In the genomic region with DNA sequence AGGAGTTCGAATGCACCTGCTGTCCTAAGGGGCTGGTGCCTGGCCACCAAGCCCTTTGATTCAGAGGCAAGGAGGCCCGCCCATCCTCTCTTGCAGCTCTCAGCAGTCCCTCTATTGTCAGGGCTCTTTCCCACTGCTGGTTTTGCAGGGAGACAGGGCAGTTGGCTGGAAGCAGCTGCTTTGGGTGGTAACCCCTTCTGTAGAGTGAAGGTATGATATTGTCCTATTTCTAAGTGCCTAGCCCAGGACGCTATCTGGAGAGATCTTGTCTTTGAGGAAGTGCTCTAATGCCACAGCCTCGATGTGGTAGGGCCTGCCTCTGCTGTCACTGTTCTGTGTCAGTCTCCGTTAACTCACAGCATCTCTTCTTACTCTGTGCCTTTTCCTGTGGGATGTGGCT, we compare ENCODE assay signal across 9 cellular contexts. TPM values are rescaled to one million over a fixed set of nuclear protein-coding genes. Genes with fewer than 3 reads are reported as not detected.
A peak's percentile ranks its signal among the peaks of the same experiment; 100 is the strongest.
DNase-seq lines count a peak whose midpoint lies in the region; ATAC-seq and TF ChIP-seq lines count a peak whose summit lies in the region.
"Had no signal": no experiment of that assay in that cellular context is flagged by ENCODE, and none has a peak within 500 bp of the region (broad histone marks: within the 10 kb centered on the region; RNA-seq: fewer than 3 reads in every experiment).

No MANE protein-coding gene starts in this region.

- H3K4me3 ChIP-seq in BLaER1 treated with 17β-estradiol and CSF1 and Interleukin-3, amounts not matched to agents 10 nM and 100 nM: no peak overlapping the region
- peak overlapping the region; percentile 30 for H3K4me3 ChIP-seq in Jurkat, Clone E6-1 (ENCODE audit: low read length)
- peak overlapping the region; percentile 21 for H3K4me3 ChIP-seq in lower lobe of right lung

- H3K9me3 Mint-ChIP-seq in activated CD4-positive, alpha-beta memory T cell treated with anti-CD3 and anti-CD28 coated beads for 36 hours: no peaks in the 10 kb centered on the region

- H3K4me1 Mint-ChIP-seq in activated CD4-positive, alpha-beta memory T cell treated with anti-CD3 and anti-CD28 coated beads for 36 hours (ENCODE audit: low read depth): peaks cover 88% of the 10 kb centered on the region

- peak overlapping the region; percentile 94 for H3K4me3 Mint-ChIP-seq in activated CD4-positive, alpha-beta memory T cell treated with anti-CD3 and anti-CD28 coated beads for 36 hours

- no peaks in the 10 kb centered on the region for H3K27me3 ChIP-seq in BLaER1 treated with 17β-estradiol and CSF1 and Interleukin-3, amounts not matched to agents 10 nM and 100 nM
- no peaks in the 10 kb centered on the region for H3K27me3 ChIP-seq in lower lobe of right lung (ENCODE audit: low read depth)

- H3K4me2 ChIP-seq in BLaER1 treated with 17β-estradiol and CSF1 and Interleukin-3, amounts not matched to agents 10 nM and 100 nM: peak overlapping the region; percentile 49 to 99 (median 95)

- intact Hi-C loops in activated CD4-positive, alpha-beta memory T cell treated with anti-CD3 and anti-CD28 coated beads for 36 hours (cut with micrococcal nuclease): loop anchor here (2.0 kb wide), 1 partner anchor 90 kb away; no protein-coding TSS in a partner anchor
- intact Hi-C loops in lower lobe of right lung (cut with DNase I): no loop called here

- peaks cover 5 to 100% (median 94%) of the 10 kb centered on the region in 11 experiments; a peak in 20 of 22 replicates for H4K20me1 ChIP-seq in BLaER1 treated with 17β-estradiol and CSF1 and Interleukin-3, amounts not matched to agents 10 nM and 100 nM

- no peak overlapping the region for H3K27ac ChIP-seq in BLaER1 treated with 17β-estradiol and CSF1 and Interleukin-3, amounts not matched to agents 10 nM and 100 nM
- peak overlapping the region; percentile 73 for H3K27ac ChIP-seq in lower lobe of right lung

- no peak overlapping the region; a peak in 1 of 22 replicates for H3K9ac ChIP-seq in BLaER1 treated with 17β-estradiol and CSF1 and Interleukin-3, amounts not matched to agents 10 nM and 100 nM

- peak; percentile 90 for DNase-seq in Jurkat, Clone E6-1 (ENCODE audit: low read depth, low spot score)
- DNase-seq in activated CD4-positive, alpha-beta memory T cell treated with anti-CD3 and anti-CD28 coated beads for 36 hours: peak; percentile 60
- no peak for DNase-seq in lower lobe of right lung
- DNase-seq: SHP77 had no signal

- CTCF ChIA-PET in activated CD4-positive, alpha-beta memory T cell treated with anti-CD3 and anti-CD28 coated beads for 36 hours (lab: Charles Lee): interaction anchor here (1.1 to 4.9 kb wide), 8 partner anchors 9 to 198 kb away, joined by 3 to 60 read pairs (median 6); partner anchors contain the start of gene LPIN3

- ATAC-seq in lower lobe of right lung (no peak), HG02884 (IDR thresholded peaks at IDR 0.05; ENCODE audit: unreplicated experiment) (no peak), HG03442 (IDR thresholded peaks at IDR 0.05; ENCODE audit: unreplicated experiment) (no peak), GM18870 (IDR thresholded peaks at IDR 0.05; ENCODE audit: unreplicated experiment) (no peak), HG03095 (IDR thresholded peaks at IDR 0.05; ENCODE audit: unreplicated experiment) (no peak)

- TF ChIP-seq CTCF in lower lobe of right lung (IDR thresholded peaks at IDR 0.05): no peak

- no peaks in the 10 kb centered on the region for H3K27me3 Mint-ChIP-seq in activated CD4-positive, alpha-beta memory T cell treated with anti-CD3 and anti-CD28 coated beads for 36 hours

- peaks cover 0 to 40% (median 23%) of the 10 kb centered on the region in 11 experiments; a peak in 17 of 22 replicates for H3K36me3 ChIP-seq in BLaER1 treated with 17β-estradiol and CSF1 and Interleukin-3, amounts not matched to agents 10 nM and 100 nM
- H3K36me3 ChIP-seq in lower lobe of right lung: peaks cover 4% of the 10 kb centered on the region

- no peaks in the 10 kb centered on the region for H3K9me3 ChIP-seq in BLaER1 treated with 17β-estradiol and CSF1 and Interleukin-3, amounts not matched to agents 10 nM and 100 nM (replicated peaks in 1 of 11)
- H3K9me3 ChIP-seq in lower lobe of right lung: no peaks in the 10 kb centered on the region

- peaks cover 21% of the 10 kb centered on the region for H3K36me3 Mint-ChIP-seq in activated CD4-positive, alpha-beta memory T cell treated with anti-CD3 and anti-CD28 coated beads for 36 hours

- peak overlapping the region; percentile 92 for H3K27ac Mint-ChIP-seq in activated CD4-positive, alpha-beta memory T cell treated with anti-CD3 and anti-CD28 coated beads for 36 hours

- peaks cover 40 to 99% (median 91%) of the 10 kb centered on the region in 10 experiments for H3K4me1 ChIP-seq in BLaER1 treated with 17β-estradiol and CSF1 and Interleukin-3, amounts not matched to agents 10 nM and 100 nM
- H3K4me1 ChIP-seq in lower lobe of right lung: peaks cover 100% of the 10 kb centered on the region

- POLR2A ChIA-PET in activated CD4-positive, alpha-beta memory T cell treated with anti-CD3 and anti-CD28 coated beads for 36 hours (lab: Charles Lee): interaction anchor here (0.5 to 4.3 kb wide), 3 partner anchors 13 to 139 kb away, joined by 3 to 69 read pairs (median 3); no protein-coding TSS in a partner anchor

RNA-seq across cellular contexts. Expression of gene PLCG1, which starts 5.6 kb away (rescaled TPM):
- 118 TPM for polyA plus RNA-seq in Jurkat, Clone E6-1 (2012; ENCODE audit: insufficient read depth, insufficient read length)
- total RNA-seq in activated CD4-positive, alpha-beta memory T cell treated with anti-CD3 and anti-CD28 coated beads for 36 hours: 100 to 1,000 TPM; 133 to 139 TPM
- 94.0 TPM for total RNA-seq in lower lobe of right lung

Comparison
In these comparisons a context has a peak if more than half of its experiments do, and no peak if none do; other contexts are left out.
1. H3K4me3 ChIP-seq: peak in Jurkat, Clone E6-1 (single experiment) and lower lobe of right lung (single experiment); none in BLaER1 treated with 17β-estradiol and CSF1 and Interleukin-3, amounts not matched to agents 10 nM and 100 nM (0 of 10).